ENCODE assay signal across 12 cellular contexts in the genomic region with DNA sequence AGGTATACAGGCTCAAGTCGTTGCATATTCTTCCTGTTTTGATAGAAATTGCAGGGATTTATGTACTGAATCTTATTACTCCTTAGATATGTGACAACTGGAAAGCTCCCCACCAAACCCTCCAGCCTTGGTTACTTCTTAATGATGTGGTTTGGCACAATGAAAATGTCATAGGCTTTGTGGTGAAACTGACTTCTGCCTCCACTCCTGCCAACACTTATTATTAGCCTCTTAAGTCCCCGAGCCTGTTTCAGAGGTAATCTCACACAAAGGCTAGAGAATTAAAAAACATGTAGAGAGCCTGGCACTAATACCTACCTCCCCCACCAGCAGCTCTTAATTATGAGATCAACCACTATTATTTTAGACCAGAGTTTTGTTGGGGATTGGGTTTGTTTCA. TPM values are rescaled to one million over a fixed set of nuclear protein-coding genes. Genes with fewer than 3 reads are reported as not detected.
DNase-seq lines count a peak whose midpoint lies in the region; ATAC-seq and TF ChIP-seq lines count a peak whose summit lies in the region.
"Had no signal": no experiment of that assay in that cellular context is flagged by ENCODE, and none has a peak within 500 bp of the region (broad histone marks: within the 10 kb centered on the region; RNA-seq: fewer than 3 reads in every experiment).

No MANE protein-coding gene starts in this region.

- H3K9me2 ChIP-seq in GM23248 (ENCODE audit: insufficient read depth), result no peaks in the 10 kb centered on the region

- H3K9me3 Mint-ChIP-seq in activated CD4-positive, alpha-beta T cell treated with anti-CD3 and anti-CD28 coated beads for 36 hours (ENCODE audit: low read depth), result no peaks in the 10 kb centered on the region

- CTCF ChIA-PET in activated CD4-positive, alpha-beta T cell treated with anti-CD3 and anti-CD28 coated beads for 36 hours (lab: Charles Lee), result interaction anchor here (0.9 to 2.1 kb wide), 7 partner anchors 9 to 24 kb away, joined by 3 to 9 read pairs (median 5); a partner anchor contains a TSS

- H3K4me3 ChIP-seq in GM23248 (no peak overlapping the region), fibroblast of villous mesenchyme (ENCODE audit: low read depth, low read length) (no peak overlapping the region)

- no peak overlapping the region for H3K9ac ChIP-seq in GM23248

- no peak for TF ChIP-seq CTCF in fibroblast of villous mesenchyme (IDR thresholded peaks at IDR 0.05; ENCODE audit: insufficient read depth, low read depth, low read length)

- H3K4me1 Mint-ChIP-seq in T-helper 17 cell, result peaks cover 46% of the 10 kb centered on the region
- peaks cover 59% of the 10 kb centered on the region for H3K4me1 Mint-ChIP-seq in activated CD4-positive, alpha-beta T cell treated with anti-CD3 and anti-CD28 coated beads for 36 hours

- no peak overlapping the region for H2AFZ ChIP-seq in GM23248

- peak overlapping the region; percentile 1; the same call in 1 of the 2 replicates for H3K27ac ChIP-seq in GM23248

- no peaks in the 10 kb centered on the region for H3K27me3 Mint-ChIP-seq in T-helper 17 cell
- H3K27me3 Mint-ChIP-seq in activated CD4-positive, alpha-beta T cell treated with anti-CD3 and anti-CD28 coated beads for 36 hours, result no peaks in the 10 kb centered on the region

- H3K36me3 Mint-ChIP-seq in T-helper 17 cell (ENCODE audit: low read depth), result peaks cover 3% of the 10 kb centered on the region
- H3K36me3 Mint-ChIP-seq in activated CD4-positive, alpha-beta T cell treated with anti-CD3 and anti-CD28 coated beads for 36 hours (ENCODE audit: low read depth), result peaks cover 79% of the 10 kb centered on the region

- POLR2A ChIA-PET in activated CD4-positive, alpha-beta T cell treated with anti-CD3 and anti-CD28 coated beads for 36 hours (lab: Charles Lee), result interaction anchor here (0.6 to 1.5 kb wide), 6 partner anchors 10 to 131 kb away, joined by 3 to 5 read pairs (median 3); no protein-coding TSS in a partner anchor

- ATAC-seq in T-helper 17 cell (no peak), GM19035 (IDR thresholded peaks at IDR 0.05; ENCODE audit: unreplicated experiment) (no peak)
- no peak for ATAC-seq in activated CD4-positive, alpha-beta T cell treated with anti-CD3 and anti-CD28 coated beads for 36 hours

- H3K27me3 ChIP-seq in GM23248 (replicated peaks; ENCODE audit: insufficient read depth), result no peaks in the 10 kb centered on the region

- H3F3A ChIP-seq in GM23248 (ENCODE audit: insufficient read depth), result peaks cover 89% of the 10 kb centered on the region

- H3K36me3 ChIP-seq in GM23248 (ENCODE audit: low read depth), result peaks cover 51% of the 10 kb centered on the region

- peak overlapping the region; percentile 98 for H3K27ac Mint-ChIP-seq in T-helper 17 cell
- no peak overlapping the region for H3K27ac Mint-ChIP-seq in activated CD4-positive, alpha-beta T cell treated with anti-CD3 and anti-CD28 coated beads for 36 hours

- H3K9me3 ChIP-seq in GM23248 (ENCODE audit: low read depth) (no peaks in the 10 kb centered on the region), T-helper 17 cell (ENCODE audit: control insufficient read depth, low read length, poor library complexity, severe bottlenecking) (no peaks in the 10 kb centered on the region)

- H4K20me1 ChIP-seq in GM23248 (ENCODE audit: insufficient read depth), result no peaks in the 10 kb centered on the region

- H3K4me3 Mint-ChIP-seq in T-helper 17 cell, result no peak overlapping the region
- no peak overlapping the region for H3K4me3 Mint-ChIP-seq in activated CD4-positive, alpha-beta T cell treated with anti-CD3 and anti-CD28 coated beads for 36 hours

- DNase-seq in AG08395 (ENCODE audit: low spot score), result peak; percentile 6
- DNase-seq in GM23248, result no peak
- no peak for DNase-seq in T-helper 17 cell
- DNase-seq in fibroblast of villous mesenchyme (ENCODE audit: low read depth), result peak; percentile 15
- no peak for DNase-seq in inferior parietal cortex (ENCODE audit: extremely low spot score)
- no peak for DNase-seq in NCI-H510A (lab: John Stamatoyannopoulos, UW)
- no peak for DNase-seq in activated CD4-positive, alpha-beta T cell treated with anti-CD3 and anti-CD28 coated beads for 36 hours
- DNase-seq: activated CD4-positive, alpha-beta T cell treated with anti-CD3 and anti-CD28 coated beads, Interleukin-2, amount 50 U/mL, for 48 hours; central memory CD4-positive, alpha-beta T cell; glutamatergic neuron; NCI-H1694 had no signal

- H3K4me1 ChIP-seq in GM23248 (ENCODE audit: insufficient read depth), result peaks cover 31% of the 10 kb centered on the region

- H3K4me2 ChIP-seq in GM23248 (ENCODE audit: unreplicated experiment), result no peak overlapping the region

- in situ Hi-C loops in GM23248 (cut with MboI), result no loop called here

- WGBS in GM23248 (ENCODE audit: low coverage in 1 of 2, low lambda C conversion rate in 2 of 2, missing lambda C conversion rate in 2 of 2), 2 experiments, result 48 to 58% methylated on average over 2 of the region's 2 CpGs

- intact Hi-C loops in activated CD4-positive, alpha-beta T cell treated with anti-CD3 and anti-CD28 coated beads for 36 hours (cut with DNase I, micrococcal nuclease), result loop anchor here (10.0 kb wide), 3 partner anchors 205 to 1725 kb away; a partner anchor contains a TSS

- peaks cover 89% of the 10 kb centered on the region for H3K79me2 ChIP-seq in GM23248 (ENCODE audit: insufficient read depth)

RNA-seq across cellular contexts. Expression of a gene that starts 4.2 kb away (rescaled TPM):
- total RNA-seq in GM23248 (2014; rRNA removed; shearing (Covaris generic)), result 21.5 and 21.9 TPM in 2 replicates
- 86.5 and 88.0 TPM in 2 replicates for polyA plus RNA-seq in GM23248 (2016; fragmentation: Nextera tagmentation; extraction: Ambion mirVana)
- total RNA-seq in T-helper 17 cell, result 10 to 100 TPM; 24.4 to 24.8 TPM
- total RNA-seq in fibroblast of villous mesenchyme, result 31.6 and 32.8 TPM in 2 replicates
- 10 to 100 TPM; 32.0 to 33.2 TPM for total RNA-seq in activated CD4-positive, alpha-beta T cell treated with anti-CD3 and anti-CD28 coated beads for 36 hours

RNA-seq across cellular contexts. Expression of a gene that starts 24.7 kb away (rescaled TPM):
- 226 and 227 TPM in 2 replicates for total RNA-seq in GM23248 (2014; rRNA removed; shearing (Covaris generic))
- 166 and 173 TPM in 2 replicates for polyA plus RNA-seq in GM23248 (2016; fragmentation: Nextera tagmentation; extraction: Ambion mirVana)
- 100 to 1,000 TPM; 440 to 563 TPM for total RNA-seq in T-helper 17 cell
- total RNA-seq in fibroblast of villous mesenchyme, result 209 and 324 TPM in 2 replicates
- total RNA-seq in activated CD4-positive, alpha-beta T cell treated with anti-CD3 and anti-CD28 coated beads for 36 hours, result 100 to 1,000 TPM; 521 to 532 TPM

Comparison
In these comparisons a context has a peak if more than half of its experiments do, and no peak if none do; other contexts are left out.
1. DNase-seq: peak in AG08395 (single experiment) and fibroblast of villous mesenchyme (single experiment); none in GM23248 (single experiment), T-helper 17 cell (0 of 3), inferior parietal cortex (single experiment), NCI-H510A (single experiment) and activated CD4-positive, alpha-beta T cell treated with anti-CD3 and anti-CD28 coated beads for 36 hours (single experiment).